8 cellular contexts compared by ENCODE assay signal in the genomic region with DNA sequence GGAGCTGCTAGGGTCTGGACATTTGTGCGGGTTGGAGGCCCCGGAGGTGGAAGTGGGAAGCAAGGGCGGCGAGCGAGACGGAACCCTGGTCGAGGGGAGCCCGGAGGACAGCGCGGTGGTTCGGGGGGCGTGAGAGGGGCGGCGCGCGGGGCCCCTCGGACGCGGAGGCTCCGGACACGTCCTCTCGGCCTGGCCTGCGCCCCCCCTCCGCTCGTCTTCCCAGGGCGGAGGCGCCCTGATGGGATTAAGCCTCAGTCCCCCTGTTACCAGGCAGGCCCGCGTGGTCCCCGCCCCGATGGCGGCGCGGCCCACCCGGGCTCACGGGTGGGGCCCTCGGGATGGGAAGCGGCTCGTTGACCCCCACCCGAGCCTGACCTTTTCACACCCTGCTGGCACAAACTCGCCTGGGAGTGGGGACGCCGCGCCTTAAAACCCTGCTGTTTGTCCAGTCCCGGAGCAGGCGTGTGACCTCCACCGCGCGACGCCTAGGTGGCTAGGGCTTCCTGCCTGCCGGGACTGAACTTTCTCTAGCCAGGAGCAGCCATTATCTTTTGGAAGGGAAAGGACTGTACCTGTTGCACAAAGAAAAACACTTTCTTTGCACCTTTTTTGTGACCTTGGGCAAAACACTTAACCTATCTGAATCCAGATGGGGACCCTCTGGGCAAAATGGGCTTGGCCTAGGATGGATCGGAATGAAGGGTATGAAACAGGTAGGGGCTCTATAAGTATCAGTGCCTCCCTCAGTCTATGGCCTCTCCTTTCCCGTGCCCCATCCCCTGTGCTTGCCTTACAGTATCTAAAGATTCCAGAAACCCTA. TPM values are rescaled to one million over a fixed set of nuclear protein-coding genes. Genes with fewer than 3 reads are reported as not detected.
DNase-seq lines count a peak whose midpoint lies in the region; ATAC-seq and TF ChIP-seq lines count a peak whose summit lies in the region.

No MANE protein-coding gene starts in this region.

- intact Hi-C loops in spleen (cut with DNase I; ENCODE audit: low total_unique reads) = loop anchor here (5.0 kb wide), 1 partner anchor 94 kb away; no protein-coding TSS in a partner anchor

- TF ChIP-seq CTCF in spleen (IDR thresholded peaks at IDR 0.05 in 8 of 11, conservative IDR thresholded peaks at IDR 0.05 in 3 of 11) = no peak

- DNase-seq in adipocyte (ENCODE audit: low read depth) (no peak), spleen (no peak), SKM-1 (lab: John Stamatoyannopoulos, UW; ENCODE audit: unreplicated experiment) (no peak), NCI-H226 (no peak)
- no peak for DNase-seq in activated CD4-positive, alpha-beta T cell treated with anti-CD3 and anti-CD28 coated beads, Interleukin-2, amount 50 U/mL, for 1 hour

- H3K4me3 ChIP-seq in HUES6 (ENCODE audit: low read depth, low read length) = peak overlapping the region; percentile 66
- H3K4me3 ChIP-seq in adipocyte (ENCODE audit: low read length) = peak overlapping the region; percentile 90
- peak overlapping the region; percentile 91 for H3K4me3 ChIP-seq in iPS-18c (ENCODE audit: insufficient read depth, low read depth, low read length)
- peak overlapping the region; percentile 60 to 84 (median 75) for H3K4me3 ChIP-seq in spleen

- H3K27ac ChIP-seq in HUES6 (ENCODE audit: low read depth, low read length) = peak overlapping the region; percentile 45; the same call in 1 of the 2 replicates
- H3K27ac ChIP-seq in spleen = peak overlapping the region in 7 of 8 donors; percentile 36 to 73 (median 65)

- H3K9ac ChIP-seq in HUES6 (ENCODE audit: low read length) (peak overlapping the region; percentile 87), adipocyte (ENCODE audit: low read length) (peak overlapping the region; percentile 87)

- H3K27me3 ChIP-seq in HUES6 (ENCODE audit: control insufficient read depth, insufficient read depth, low read length) (no peaks in the 10 kb centered on the region), adipocyte (replicated peaks; ENCODE audit: control insufficient read depth, insufficient read depth, low read length) (peaks cover 13% of the 10 kb centered on the region), spleen (replicated peaks in 1 of 7) (peaks cover 0 to 69% (median 31%) of the 10 kb centered on the region in 7 donors)

- H3K4me1 ChIP-seq in HUES6 (ENCODE audit: control insufficient read depth, insufficient read depth, low read length) = peaks cover 24% of the 10 kb centered on the region
- peaks cover 8% of the 10 kb centered on the region for H3K4me1 ChIP-seq in adipocyte (ENCODE audit: control insufficient read depth, insufficient read depth, low read length)
- H3K4me1 ChIP-seq in spleen = peaks cover 4 to 29% (median 24%) of the 10 kb centered on the region in 6 donors

- 8 to 13% (median 11%) methylated on average over 30 to 53 of the region's 53 CpGs for WGBS in spleen, 5 donors

- no peak for TF ChIP-seq POLR2A in spleen (IDR thresholded peaks at IDR 0.05)

- no peak for ATAC-seq in HG03342 (IDR thresholded peaks at IDR 0.05; ENCODE audit: unreplicated experiment)

- H3K9me3 ChIP-seq in HUES6 (ENCODE audit: control insufficient read depth, insufficient read depth, low read depth, low read length) = no peaks in the 10 kb centered on the region
- no peaks in the 10 kb centered on the region for H3K9me3 ChIP-seq in adipocyte (ENCODE audit: control insufficient read depth, low read length)
- H3K9me3 ChIP-seq in iPS-18c (ENCODE audit: control insufficient read depth, insufficient read depth, low read length) = no peaks in the 10 kb centered on the region
- H3K9me3 ChIP-seq in spleen = no peaks in the 10 kb centered on the region

- H3K36me3 ChIP-seq in HUES6 (ENCODE audit: control insufficient read depth, insufficient read depth, low read length) (no peaks in the 10 kb centered on the region), adipocyte (ENCODE audit: control insufficient read depth, insufficient read depth, low read length, severe bottlenecking) (no peaks in the 10 kb centered on the region), spleen (no peaks in the 10 kb centered on the region)

RNA-seq across cellular contexts. Expression of gene KIAA1671, which starts 1.0 kb away (rescaled TPM):
- 10 to 100 TPM in 4 of 7 donors, 1 to 10 TPM in 3; 7.4 to 11.9 (median 11.4) TPM for total RNA-seq in spleen
- 1 to 10 TPM in 2 of 3 donors, under 1 TPM in 1; 0.72 to 2.7 (median 1.0) TPM for polyA plus RNA-seq in spleen

RNA-seq across cellular contexts. Expression of gene LHFPL7, which starts 7.0 kb away (rescaled TPM):
- total RNA-seq in spleen = not detected
- polyA plus RNA-seq in spleen = not detected
